20 cellular contexts compared by ENCODE assay signal in the genomic region with DNA sequence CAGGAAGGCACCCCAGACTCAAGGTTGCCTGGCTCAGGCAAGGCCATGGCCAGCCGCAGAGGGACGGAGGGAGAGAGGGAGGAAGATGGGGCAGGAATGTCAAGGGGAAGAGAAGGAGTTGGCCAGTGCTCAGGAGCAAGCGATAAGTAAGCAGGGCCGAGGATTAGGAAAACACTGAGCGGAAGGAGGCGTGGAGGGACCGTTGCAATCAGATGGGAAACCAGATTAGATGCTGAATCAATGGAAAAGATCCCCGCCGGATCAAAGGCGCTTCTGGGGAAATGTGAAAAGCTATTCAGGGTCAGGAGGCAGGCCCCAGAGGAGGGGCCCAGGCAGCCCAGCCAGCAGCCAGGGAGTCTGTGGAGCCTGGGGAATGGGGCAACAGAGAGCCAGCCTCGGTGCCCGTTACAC. TPM values are rescaled to one million over a fixed set of nuclear protein-coding genes. Genes with fewer than 3 reads are reported as not detected.
DNase-seq lines count a peak whose midpoint lies in the region; ATAC-seq, FAIRE-seq and TF ChIP-seq lines count a peak whose summit lies in the region.
"Had no signal": no experiment of that assay in that cellular context is flagged by ENCODE, and none has a peak within 500 bp of the region (broad histone marks: within the 10 kb centered on the region; RNA-seq: fewer than 3 reads in every experiment).

No MANE protein-coding gene starts in this region.

- TF ChIP-seq CTCF in HepG2 (CRISPR knock-in tag; IDR thresholded peaks at IDR 0.05) = no peak

- TF ChIP-seq POLR2A in HepG2 (IDR thresholded peaks at IDR 0.05; ENCODE audit: insufficient read depth in 1 of 2, low read depth in 2 of 2, low read length in 2 of 2) = no peak

- H3K4me3 ChIP-seq in HepG2 (replicated peaks in 1 of 3; ENCODE audit: insufficient read depth in 1 of 3, low read depth in 2 of 3, low read length in 3 of 3) (no peak overlapping the region), neuronal stem cell (ENCODE audit: low read length in 2 of 2) (no peak overlapping the region)
- H3K4me3 ChIP-seq: A549 had no signal

- H3K36me3 ChIP-seq in HepG2 (replicated peaks in 1 of 2; ENCODE audit: control insufficient read depth in 1 of 2, insufficient read depth in 2 of 2, low read length in 2 of 2) (no peaks in the 10 kb centered on the region), neuronal stem cell (replicated peaks in 1 of 2; ENCODE audit: control insufficient read depth in 2 of 2, insufficient read depth in 2 of 2, low read length in 2 of 2) (no peaks in the 10 kb centered on the region)
- H3K36me3 ChIP-seq: BE2C had no signal

- H3K23ac ChIP-seq in neuronal stem cell (ENCODE audit: low read depth, low read length, poor library complexity) = no peak overlapping the region

- no peaks in the 10 kb centered on the region for H4K20me1 ChIP-seq in HepG2 (ENCODE audit: insufficient read depth, low read length)

- H3K18ac ChIP-seq in neuronal stem cell (ENCODE audit: low read length) = peak overlapping the region; percentile 11

- H3K4me2 ChIP-seq in HepG2 (ENCODE audit: low read depth, low read length) = peak overlapping the region; percentile 26; the same call in 1 of the 2 replicates
- no peak overlapping the region for H3K4me2 ChIP-seq in neuronal stem cell (ENCODE audit: insufficient read depth, low read length, poor library complexity, severe bottlenecking)
- H3K4me2 ChIP-seq: A549 had no signal

- H3K79me2 ChIP-seq in HepG2 (ENCODE audit: insufficient read depth, low read length) = no peaks in the 10 kb centered on the region

- CTCF ChIA-PET in HepG2 (lab: Yijun Ruan, JAX; ENCODE audit: low intra/inter-chr PET ratio, low total read pairs) = no interaction called here

- no peak overlapping the region for H2AFZ ChIP-seq in HepG2 (ENCODE audit: low read length)
- no peak overlapping the region for H2AFZ ChIP-seq in neuronal stem cell (ENCODE audit: low read length)

- no peaks in the 10 kb centered on the region for H3K9me3 ChIP-seq in HepG2 (ENCODE audit: low read length)
- H3K9me3 ChIP-seq in neuronal stem cell (replicated peaks in 1 of 2; ENCODE audit: control insufficient read depth in 2 of 2, insufficient read depth in 1 of 2, low read depth in 1 of 2, low read length in 2 of 2) = peaks cover 0 to 2% of the 10 kb centered on the region in 2 donors
- H3K9me3 ChIP-seq: A549, BE2C had no signal

- POLR2A ChIA-PET in HepG2 (lab: Yijun Ruan, JAX) = no interaction called here

- no peak for ATAC-seq in left ventricle myocardium superior
- ATAC-seq in Right ventricle myocardium superior (ENCODE audit: poor library complexity) = no peak
- ATAC-seq in HepG2 = peak; percentile 53
- ATAC-seq: A549 had no signal

- H3K27me3 ChIP-seq in HepG2 (ENCODE audit: control insufficient read depth in 1 of 2, insufficient read depth in 2 of 2, low read length in 2 of 2) (peaks cover 4 to 52% of the 10 kb centered on the region in 2 experiments; a peak in 3 of 5 replicates), neuronal stem cell (ENCODE audit: control insufficient read depth in 3 of 3, insufficient read depth in 3 of 3, low read depth in 1 of 3, low read length in 3 of 3) (no peaks in the 10 kb centered on the region)
- H3K27me3 ChIP-seq: BE2C had no signal

- peak overlapping the region; percentile 11 for H2AK5ac ChIP-seq in neuronal stem cell (ENCODE audit: low read depth, low read length)

- no peak overlapping the region for H3K27ac ChIP-seq in HepG2 (ENCODE audit: extremely low read length, insufficient read depth, low read length)
- no peak overlapping the region for H3K27ac ChIP-seq in neuronal stem cell (replicated peaks; ENCODE audit: low read length)
- H3K27ac ChIP-seq: A549, RWPE1 had no signal

- no peak overlapping the region for H2BK12ac ChIP-seq in neuronal stem cell (ENCODE audit: low read length)

- H3K9ac ChIP-seq in HepG2 (ENCODE audit: insufficient read depth, low read depth, low read length) (no peak overlapping the region), neuronal stem cell (ENCODE audit: low read depth, low read length, poor library complexity) (peak overlapping the region; percentile 53)

- no peak overlapping the region for H2BK15ac ChIP-seq in neuronal stem cell (ENCODE audit: low read length)

- no peaks in the 10 kb centered on the region for H3K79me1 ChIP-seq in neuronal stem cell (ENCODE audit: low read depth, low read length)

- WGBS in HepG2 (ENCODE audit: low lambda C conversion rate) = 2% methylated on average over 10 of the region's 12 CpGs
- no CpG with 5 or more reads among the region's 12 CpGs for WGBS in neuronal stem cell (ENCODE audit: extremely low coverage in 2 of 2, insufficient read length in 2 of 2, insufficient replicate concordance in 1 of 2), 2 donors

- no peak overlapping the region for H4K91ac ChIP-seq in neuronal stem cell (ENCODE audit: low read depth, low read length, poor library complexity)

- no peak for FAIRE-seq in HepG2 (lab: Jason Lieb, UNC)
- FAIRE-seq: A549, D721Med, GM19239 had no signal

- H4K8ac ChIP-seq in neuronal stem cell (ENCODE audit: low read depth, low read length) = no peak overlapping the region

- BruUV-seq in HepG2 (replicated peaks; lab: Mats Ljungman, UMichigan) = no TSS peak

- H3K4ac ChIP-seq in neuronal stem cell (ENCODE audit: low read length) = no peak overlapping the region

- intact Hi-C loops in left ventricle myocardium superior (cut with micrococcal nuclease) = no loop called here
- intact Hi-C loops in Right ventricle myocardium superior (cut with DNase I) = no loop called here
- intact Hi-C loops in HepG2 (cut with micrococcal nuclease; ENCODE audit: unreplicated experiment) = no loop called here

- no peak for TF ChIP-seq RAD21 in HepG2 (CRISPR knock-in tag; IDR thresholded peaks at IDR 0.05)

- H3K4me1 ChIP-seq in HepG2 (ENCODE audit: insufficient read depth, low read length) = peaks cover 18% of the 10 kb centered on the region
- H3K4me1 ChIP-seq in neuronal stem cell (ENCODE audit: control insufficient read depth in 2 of 2, insufficient read depth in 1 of 2, low read depth in 1 of 2, low read length in 2 of 2) = peaks cover 0 to 2% of the 10 kb centered on the region in 2 donors
- H3K4me1 ChIP-seq: A549 had no signal

- H2BK120ac ChIP-seq in neuronal stem cell (ENCODE audit: low read depth, low read length) = no peak overlapping the region

- H2BK5ac ChIP-seq in neuronal stem cell (ENCODE audit: low read length) = no peak overlapping the region

- TF ChIP-seq EP300 in HepG2 (IDR thresholded peaks at IDR 0.05; ENCODE audit: low read depth in 2 of 2, low read length in 2 of 2) (no peak; a peak in 1 of 4 replicates), HepG2 (CRISPR knock-in tag; IDR thresholded peaks at IDR 0.05; ENCODE audit: borderline replicate concordance) (no peak)

- H3K14ac ChIP-seq in neuronal stem cell (ENCODE audit: low read length) = no peak overlapping the region

- in situ Hi-C loops in HepG2 (cut with HindIII; ENCODE audit: extremely low pct_ligation_motif_present, low pct_unique_long_range_greater_than_20kb) = no loop called here

- peak; percentile 18 for DNase-seq in left ventricle myocardium superior
- no peak for DNase-seq in Right ventricle myocardium superior
- peak; percentile 54 for DNase-seq in HepG2 (ENCODE audit: low spot score)
- no peak for DNase-seq in neuronal stem cell (ENCODE audit: low spot score)
- no peak for DNase-seq in NCI-H2107 treated with DMSO at 0.1 percent for 48 hours (lab: John Stamatoyannopoulos, UW; ENCODE audit: unreplicated experiment)
- no peak for DNase-seq in HuH-7 (ENCODE audit: low spot score)
- no peak for DNase-seq in glomerular visceral epithelial cell (ENCODE audit: extremely low spot score)
- DNase-seq: BE2C, DMS53, GDM1, KBM-7, MM.1S, NCI-H1048, NCI-H1417 treated with DMSO at 0.1 percent for 48 hours, NCI-H187, NCI-H69 had no signal

TF ChIP-seq in HepG2, 621 proteins besides CTCF, POLR2A, EP300 and RAD21 (continues in another document):
- TF ChIP-seq ZNF605 (CRISPR knock-in tag; IDR thresholded peaks at IDR 0.05) = no peak
- TF ChIP-seq ETV5 (CRISPR knock-in tag; IDR thresholded peaks at IDR 0.05; ENCODE audit: borderline replicate concordance) = peak; percentile 19; the same call in 1 of the 2 replicates
- TF ChIP-seq RORA (CRISPR knock-in tag; IDR thresholded peaks at IDR 0.05) = no peak
- TF ChIP-seq PAWR (CRISPR knock-in tag; IDR thresholded peaks at IDR 0.05; ENCODE audit: borderline replicate concordance) = no peak

RNA-seq across cellular contexts. Expression of a gene that starts 26.6 kb away (rescaled TPM):
- total RNA-seq in left ventricle myocardium superior (not detected), Right ventricle myocardium superior (not detected), HepG2 (2016; rRNA removed; fragmentation: Illumina TruSeq; extraction: Trizol) (0.17 and 0.33 TPM in 2 replicates)
- 0.40 TPM in 1 of 2 replicates, not detected in the other for total RNA-seq in HepG2 (2016; cell fraction: cytosol; rRNA removed; fragmentation: Illumina TruSeq; extraction: Trizol; ENCODE audit: low read depth)
- total RNA-seq in HepG2 (2016; cell fraction: insoluble cytoplasmic fraction; rRNA removed; fragmentation: Illumina TruSeq; extraction: Trizol) = 0.30 and 0.54 TPM in 2 replicates
- total RNA-seq in HepG2 (2016; cell fraction: membrane; rRNA removed; fragmentation: Illumina TruSeq; extraction: Trizol) = 0.28 and 0.34 TPM in 2 replicates
- 0.28 and 0.60 TPM in 2 replicates for total RNA-seq in HepG2 (2016; cell fraction: nucleus; rRNA removed; fragmentation: Illumina TruSeq; extraction: Trizol)
- polyA plus RNA-seq in HepG2 (2011; rRNA removed) = 1.6 and 1.8 TPM in 2 replicates
- polyA plus RNA-seq in HepG2 (2011; cell fraction: cytosol; rRNA removed) = 1.0 and 1.6 TPM in 2 replicates
- polyA plus RNA-seq in HepG2 (2011; cell fraction: nucleus; rRNA removed) = 1.6 and 2.7 TPM in 2 replicates
- 0.12 and 0.20 TPM in 2 replicates for polyA plus RNA-seq in HepG2 (2012)
- polyA plus RNA-seq in HepG2 (2016; cell fraction: cytosol; fragmentation: Illumina TruSeq; extraction: Trizol; ENCODE audit: low read depth) = 0.37 and 0.49 TPM in 2 replicates
- polyA plus RNA-seq in HepG2 (2016; cell fraction: insoluble cytoplasmic fraction; fragmentation: Illumina TruSeq; extraction: Trizol; ENCODE audit: low read depth) = 0.14 and 0.45 TPM in 2 replicates
- polyA plus RNA-seq in HepG2 (2016; cell fraction: membrane; fragmentation: Illumina TruSeq; extraction: Trizol; ENCODE audit: low read depth) = 0.34 and 0.61 TPM in 2 replicates
- 0.39 TPM in 1 of 2 replicates, not detected in the other for polyA plus RNA-seq in HepG2 (2016; cell fraction: nucleus; fragmentation: Illumina TruSeq; extraction: Trizol; ENCODE audit: insufficient read depth, low read depth)
- polyA minus RNA-seq in HepG2 (2011; rRNA and poly(A)+ RNA removed; ENCODE audit: low replicate concordance) = 0.58 and 2.6 TPM in 2 replicates
- polyA minus RNA-seq in HepG2 (2011; cell fraction: cytosol; rRNA and poly(A)+ RNA removed) = 0.35 and 0.79 TPM in 2 replicates
- polyA minus RNA-seq in HepG2 (2011; cell fraction: nucleus; rRNA and poly(A)+ RNA removed) = 1.8 and 1.9 TPM in 2 replicates
- polyA plus RNA-seq in neuronal stem cell (2013, experiment 1 of 2) = 0.08 TPM
- 0.26 TPM for polyA plus RNA-seq in neuronal stem cell (2013, experiment 2 of 2)

Comparison
In these comparisons a context has a peak if more than half of its experiments do, and no peak if none do; other contexts are left out.
1. DNase-seq: peak in left ventricle myocardium superior (single experiment) and HepG2 (single experiment); none in Right ventricle myocardium superior (single experiment), neuronal stem cell (single experiment), NCI-H2107 treated with DMSO at 0.1 percent for 48 hours (single experiment), HuH-7 (single experiment) and glomerular visceral epithelial cell (single experiment).